18 cellular contexts compared by ENCODE assay signal in the genomic region with DNA sequence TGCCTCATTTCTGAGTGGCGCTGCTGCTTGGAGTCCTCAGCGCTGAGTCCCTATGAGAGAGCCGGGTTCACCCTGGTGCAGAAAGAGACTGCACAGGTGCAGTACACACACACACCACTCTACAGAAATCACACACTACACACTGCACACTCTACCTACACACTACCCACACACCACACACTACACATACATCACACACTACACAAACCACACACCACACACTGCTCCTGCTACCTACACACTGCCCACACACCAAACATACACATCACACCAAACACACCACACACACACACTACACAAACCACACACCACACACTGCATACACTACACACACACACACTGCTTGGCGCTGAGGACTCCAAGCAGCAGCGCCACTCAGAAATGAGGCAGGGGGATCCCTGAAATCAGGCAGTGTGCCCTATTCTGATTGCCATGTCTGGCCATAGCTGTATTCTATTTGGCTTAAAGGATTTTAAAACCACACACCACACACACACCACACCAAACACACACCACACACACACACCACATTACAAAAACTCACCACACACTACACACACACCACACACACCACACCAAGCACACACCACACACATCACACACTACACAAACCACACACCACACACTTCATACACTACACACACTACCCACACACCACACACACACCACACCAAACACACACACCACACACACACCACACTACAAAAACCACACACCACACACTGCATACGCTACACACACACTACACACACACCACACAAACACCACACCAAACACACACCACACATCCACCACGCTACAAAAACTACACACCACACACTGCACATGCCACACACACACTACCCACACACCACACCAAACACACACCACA. TPM values are rescaled to one million over a fixed set of nuclear protein-coding genes. Genes with fewer than 3 reads are reported as not detected.
A peak's percentile ranks its signal among the peaks of the same experiment; 100 is the strongest.
DNase-seq lines count a peak whose midpoint lies in the region; ATAC-seq and TF ChIP-seq lines count a peak whose summit lies in the region.
"Had no signal": no experiment of that assay in that cellular context is flagged by ENCODE, and none has a peak within 500 bp of the region (broad histone marks: within the 10 kb centered on the region; RNA-seq: fewer than 3 reads in every experiment).

No MANE protein-coding gene starts in this region.

- no peaks in the 10 kb centered on the region for H3K9me3 Mint-ChIP-seq in activated naive CD4-positive, alpha-beta T cell treated with anti-CD3 and anti-CD28 coated beads, Interleukin-2, amount 50 U/mL, for 72 hours
- no peaks in the 10 kb centered on the region for H3K9me3 Mint-ChIP-seq in activated B cell treated with CpG ODN at 0.5 μM for 24 hours
- no peaks in the 10 kb centered on the region for H3K9me3 Mint-ChIP-seq in stimulated activated effector memory CD8-positive, alpha-beta T cell treated with anti-CD3 and anti-CD28 coated beads, Interleukin-12 subunit alpha, Interleukin-12 subunit beta, amount 100 ng/mL, for 72 hours
- H3K9me3 Mint-ChIP-seq: activated naive CD4-positive, alpha-beta T cell treated with anti-CD3 and anti-CD28 coated beads for 36 hours; brain had no signal

- intact Hi-C loops in activated B cell treated with CpG ODN at 0.5 μM for 24 hours (cut with micrococcal nuclease), result loop anchor here (5.0 kb wide), 1 partner anchor 35 kb away; no protein-coding TSS in a partner anchor

- peaks cover 20% of the 10 kb centered on the region for H3K4me1 Mint-ChIP-seq in activated B cell treated with CpG ODN at 0.5 μM for 24 hours
- peaks cover 6% of the 10 kb centered on the region for H3K4me1 Mint-ChIP-seq in stimulated activated effector memory CD8-positive, alpha-beta T cell treated with anti-CD3 and anti-CD28 coated beads, Interleukin-12 subunit alpha, Interleukin-12 subunit beta, amount 100 ng/mL, for 72 hours
- H3K4me1 Mint-ChIP-seq: brain had no signal

- no peak overlapping the region for H3K27ac Mint-ChIP-seq in activated naive CD4-positive, alpha-beta T cell treated with anti-CD3 and anti-CD28 coated beads, Interleukin-2, amount 50 U/mL, for 72 hours
- no peak overlapping the region for H3K27ac Mint-ChIP-seq in activated B cell treated with CpG ODN at 0.5 μM for 24 hours
- H3K27ac Mint-ChIP-seq in stimulated activated effector memory CD8-positive, alpha-beta T cell treated with anti-CD3 and anti-CD28 coated beads, Interleukin-12 subunit alpha, Interleukin-12 subunit beta, amount 100 ng/mL, for 72 hours, result no peak overlapping the region
- H3K27ac Mint-ChIP-seq: activated naive CD4-positive, alpha-beta T cell treated with anti-CD3 and anti-CD28 coated beads for 36 hours; brain had no signal

- no peak for DNase-seq in activated naive CD4-positive, alpha-beta T cell treated with anti-CD3 and anti-CD28 coated beads, Interleukin-2, amount 50 U/mL, for 72 hours (ENCODE audit: low spot score in 2 of 2)
- DNase-seq in activated naive CD4-positive, alpha-beta T cell treated with anti-CD3 and anti-CD28 coated beads, Interleukin-2, amount 50 U/mL, for 16 hours, result no peak
- DNase-seq in activated B cell treated with CpG ODN at 0.5 μM for 24 hours, result no peak
- no peak for DNase-seq in stimulated activated effector memory CD8-positive, alpha-beta T cell treated with anti-CD3 and anti-CD28 coated beads, Interleukin-12 subunit alpha, Interleukin-12 subunit beta, amount 100 ng/mL, for 72 hours (ENCODE audit: low spot score in 2 of 2)
- DNase-seq in stimulated activated naive CD4-positive, alpha-beta T cell (lab: John Stamatoyannopoulos, UW), result no peak
- DNase-seq: activated naive CD4-positive, alpha-beta T cell treated with anti-CD3 and anti-CD28 coated beads for 36 hours; cortex of kidney; H7; NCI-H1092 treated with DMSO at 0.1 percent for 48 hours; NCI-H69; stomach; T-helper 9 cell; upper lobe of right lung had no signal

- no peaks in the 10 kb centered on the region for H3K36me3 Mint-ChIP-seq in activated naive CD4-positive, alpha-beta T cell treated with anti-CD3 and anti-CD28 coated beads, Interleukin-2, amount 50 U/mL, for 72 hours
- no peaks in the 10 kb centered on the region for H3K36me3 Mint-ChIP-seq in activated B cell treated with CpG ODN at 0.5 μM for 24 hours (ENCODE audit: low read depth)
- H3K36me3 Mint-ChIP-seq in stimulated activated effector memory CD8-positive, alpha-beta T cell treated with anti-CD3 and anti-CD28 coated beads, Interleukin-12 subunit alpha, Interleukin-12 subunit beta, amount 100 ng/mL, for 72 hours, result no peaks in the 10 kb centered on the region
- H3K36me3 Mint-ChIP-seq: brain had no signal

- peak; percentile 39 to 46 for ATAC-seq in activated naive CD4-positive, alpha-beta T cell treated with anti-CD3 and anti-CD28 coated beads, Interleukin-2, amount 50 U/mL, for 72 hours
- peak; percentile 30 for ATAC-seq in activated B cell treated with CpG ODN at 0.5 μM for 24 hours (ENCODE audit: low read depth)
- ATAC-seq in stimulated activated effector memory CD8-positive, alpha-beta T cell treated with anti-CD3 and anti-CD28 coated beads, Interleukin-12 subunit alpha, Interleukin-12 subunit beta, amount 100 ng/mL, for 72 hours, result peak; percentile 38
- ATAC-seq in GM18861 (IDR thresholded peaks at IDR 0.05; ENCODE audit: unreplicated experiment), result no peak
- ATAC-seq: upper lobe of right lung had no signal

- POLR2A ChIA-PET in activated B cell treated with CpG ODN at 0.5 μM for 24 hours (lab: Charles Lee), result interaction anchor here (0.7 to 3.8 kb wide), 5 partner anchors 23 to 61 kb away, joined by 3 to 44 read pairs (median 12); partner anchors contain the start of gene FFAR1

- H3K27me3 Mint-ChIP-seq in activated B cell treated with CpG ODN at 0.5 μM for 24 hours, result no peaks in the 10 kb centered on the region
- H3K27me3 Mint-ChIP-seq: brain had no signal

- no peak for TF ChIP-seq CTCF in activated B cell treated with CpG ODN at 0.5 μM for 24 hours (IDR thresholded peaks at IDR 0.05)

- CTCF ChIA-PET in activated B cell treated with CpG ODN at 0.5 μM for 24 hours (lab: Charles Lee), result no interaction called here

- no peak overlapping the region for H3K4me3 Mint-ChIP-seq in activated B cell treated with CpG ODN at 0.5 μM for 24 hours
- H3K4me3 Mint-ChIP-seq in stimulated activated effector memory CD8-positive, alpha-beta T cell treated with anti-CD3 and anti-CD28 coated beads, Interleukin-12 subunit alpha, Interleukin-12 subunit beta, amount 100 ng/mL, for 72 hours, result no peak overlapping the region
- H3K4me3 Mint-ChIP-seq: activated naive CD4-positive, alpha-beta T cell treated with anti-CD3 and anti-CD28 coated beads for 36 hours; brain had no signal

RNA-seq across cellular contexts. Expression of gene MAG, which starts 4.9 kb away (rescaled TPM):
- 1 to 10 TPM in 1 of 2 donors, under 1 TPM in 1; 0.61 to 1.7 TPM for total RNA-seq in activated naive CD4-positive, alpha-beta T cell treated with anti-CD3 and anti-CD28 coated beads, Interleukin-2, amount 50 U/mL, for 72 hours
- 0.22 and 0.31 TPM in 2 replicates for total RNA-seq in activated B cell treated with CpG ODN at 0.5 μM for 24 hours
- total RNA-seq: A673, frontal cortex, mononuclear cell, upper lobe of right lung had no signal

RNA-seq across cellular contexts. Expression of gene HAMP, which starts 14.6 kb away (rescaled TPM):
- total RNA-seq in activated naive CD4-positive, alpha-beta T cell treated with anti-CD3 and anti-CD28 coated beads, Interleukin-2, amount 50 U/mL, for 72 hours, result 1 to 10 TPM in 1 of 2 donors, under 1 TPM in 1; 0.61 to 1.7 TPM
- total RNA-seq in activated B cell treated with CpG ODN at 0.5 μM for 24 hours, result 1.3 and 2.2 TPM in 2 replicates
- total RNA-seq: frontal cortex, H7 had no signal

RNA-seq across cellular contexts. Expression of gene USF2, which starts 28.1 kb away (rescaled TPM):
- total RNA-seq in activated naive CD4-positive, alpha-beta T cell treated with anti-CD3 and anti-CD28 coated beads, Interleukin-2, amount 50 U/mL, for 72 hours, result 100 to 1,000 TPM; 146 to 150 TPM
- total RNA-seq in activated B cell treated with CpG ODN at 0.5 μM for 24 hours, result 233 and 236 TPM in 2 replicates

RNA-seq across cellular contexts. Expression of gene CD22, which starts 32.1 kb away (rescaled TPM):
- 10 to 100 TPM in 1 of 2 donors, 1 to 10 TPM in 1; 7.0 to 48.2 TPM for total RNA-seq in activated naive CD4-positive, alpha-beta T cell treated with anti-CD3 and anti-CD28 coated beads, Interleukin-2, amount 50 U/mL, for 72 hours
- 920 and 1,096 TPM in 2 replicates for total RNA-seq in activated B cell treated with CpG ODN at 0.5 μM for 24 hours
- total RNA-seq: A673, frontal cortex, H7 had no signal

RNA-seq across cellular contexts. Expression of gene LSR, which starts 48.1 kb away (rescaled TPM):
- total RNA-seq in activated naive CD4-positive, alpha-beta T cell treated with anti-CD3 and anti-CD28 coated beads, Interleukin-2, amount 50 U/mL, for 72 hours, result 10 to 100 TPM; 10.3 to 41.0 TPM
- total RNA-seq in activated B cell treated with CpG ODN at 0.5 μM for 24 hours, result 16.4 and 18.0 TPM in 2 replicates
